In genomic region chr1:225987491-225988316, GRCh38 we compare ENCODE assay signal across 8 cellular contexts.
DNase-seq lines count a peak whose midpoint lies in the region; ATAC-seq and TF ChIP-seq lines count a peak whose summit lies in the region.

No MANE protein-coding gene starts in this region.

- peak; percentile 51; the same call in 1 of the 2 replicates for TF ChIP-seq CTCF in GM12875 (IDR thresholded peaks at IDR 0.05; ENCODE audit: borderline replicate concordance, insufficient read depth, low read depth, low read length)

- H3K4me3 ChIP-seq in GM12875 (ENCODE audit: low read depth, low read length) = no peak overlapping the region

- DNase-seq in AG08396 (ENCODE audit: low spot score) = peak; percentile 34
- peak; percentile 66 for DNase-seq in NCI-H69 (lab: John Stamatoyannopoulos, UW)
- DNase-seq in cerebellar cortex (ENCODE audit: low spot score) = peak; percentile 63
- DNase-seq in middle frontal gyrus (ENCODE audit: extremely low spot score, low spot score) = peak; percentile 23
- no peak for DNase-seq in stimulated activated CD4-positive, alpha-beta T cell treated with anti-CD3 and anti-CD28 coated beads, Interleukin-4, amount 100 ng/mL, for 1 hour

- no peak for ATAC-seq in GM21825 (IDR thresholded peaks at IDR 0.05; ENCODE audit: unreplicated experiment)
- ATAC-seq in HG02884 (IDR thresholded peaks at IDR 0.05; ENCODE audit: unreplicated experiment) = no peak
